In the genomic region with DNA sequence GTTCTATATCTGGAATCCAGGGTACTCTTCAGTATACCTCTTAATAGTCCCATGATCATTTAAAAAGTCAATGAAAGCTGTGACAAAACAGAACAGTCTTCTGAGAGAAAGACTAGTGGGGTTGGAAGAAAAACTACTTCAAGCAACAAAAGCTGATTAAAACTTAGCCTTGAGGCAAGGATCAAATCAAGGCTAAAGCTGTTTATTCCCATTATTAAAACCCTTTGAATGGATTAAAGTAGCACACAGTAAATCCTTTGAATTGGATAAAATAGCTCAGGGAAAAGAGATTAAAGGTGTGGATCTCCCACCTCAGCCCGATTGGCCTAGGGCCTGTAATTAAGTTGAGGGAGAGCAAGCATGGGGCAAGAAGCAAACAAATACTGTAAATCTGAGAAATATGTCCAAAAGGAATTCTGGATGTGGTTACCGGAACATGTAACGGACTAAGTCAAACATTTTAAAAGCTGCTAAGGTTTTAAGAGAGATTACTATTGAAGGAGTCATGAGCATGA, we compare ENCODE assay signal across 21 cellular contexts.
"Had no signal": no experiment of that assay in that cellular context is flagged by ENCODE, and none has a peak within 500 bp of the region (broad histone marks: within the 10 kb centered on the region; RNA-seq: fewer than 3 reads in every experiment).

No MANE protein-coding gene starts in this region.

- H3K4me1 Mint-ChIP-seq: endodermal cell, naive B cell, nephron had no signal

- H3K36me3 ChIP-seq: sigmoid colon, thyroid gland had no signal

- H3K9me3 Mint-ChIP-seq: endodermal cell, nephron, type B pancreatic cell had no signal

- H3K36me3 Mint-ChIP-seq: naive B cell, type B pancreatic cell had no signal

- H3K4me3 ChIP-seq: coronary artery, hepatocyte, lung, psoas muscle, sigmoid colon, thyroid gland had no signal

- H3K4me2 ChIP-seq: hepatocyte had no signal

- ATAC-seq: left cardiac atrium, left ventricle myocardium superior, psoas muscle had no signal

- H3K27ac ChIP-seq: foreskin keratinocyte, hepatocyte, psoas muscle, sigmoid colon, thyroid gland had no signal

- H3K4me3 Mint-ChIP-seq: endodermal cell, naive B cell, nephron, type B pancreatic cell had no signal

- H2AFZ ChIP-seq: hepatocyte had no signal

- H3K79me2 ChIP-seq: hepatocyte had no signal

- H3K4me1 ChIP-seq: psoas muscle, sigmoid colon, thyroid gland had no signal

- H3K27ac Mint-ChIP-seq: endodermal cell, naive B cell, nephron, type B pancreatic cell had no signal

- DNase-seq: effector CD4-positive, alpha-beta T cell; kidney; left cardiac atrium; left ventricle myocardium superior; midbrain; naive B cell; psoas muscle; retina; sigmoid colon; stimulated activated naive CD4-positive, alpha-beta T cell treated with Interleukin-2 at 50 U/mL for 16 hours had no signal

- H3K27me3 ChIP-seq: foreskin keratinocyte, hepatocyte, sigmoid colon, thyroid gland had no signal

- H3K9me3 ChIP-seq: psoas muscle, sigmoid colon, thyroid gland had no signal

- FAIRE-seq: endothelial cell of umbilical vein, kidney, small intestine, urothelium cell line had no signal
